Comparison of ENCODE assay signal across 22 cellular contexts in genomic region chr16:84131118-84131517, GRCh38. TPM values are rescaled to one million over a fixed set of nuclear protein-coding genes. Genes with fewer than 3 reads are reported as not detected.
A peak's percentile ranks its signal among the peaks of the same experiment; 100 is the strongest.
DNase-seq lines count a peak whose midpoint lies in the region; ATAC-seq and TF ChIP-seq lines count a peak whose summit lies in the region.
"Had no signal": no experiment of that assay in that cellular context is flagged by ENCODE, and none has a peak within 500 bp of the region (broad histone marks: within the 10 kb centered on the region; RNA-seq: fewer than 3 reads in every experiment).

No MANE protein-coding gene starts in this region.

- H3K4me3 ChIP-seq in left ventricle myocardium inferior (no peak overlapping the region), coronary artery (no peak overlapping the region)
- H3K4me3 ChIP-seq: BLaER1, GM12878, HAP-1 had no signal

- no peaks in the 10 kb centered on the region for H3K9me3 ChIP-seq in left ventricle myocardium inferior (replicated peaks)
- H3K9me3 ChIP-seq: BLaER1, HAP-1 had no signal

- peaks cover 35% of the 10 kb centered on the region for H3K36me3 ChIP-seq in left ventricle myocardium inferior

- peak overlapping the region in 4 of 6 donors; percentile 13 to 72 (median 58) for H3K27ac Mint-ChIP-seq in naive B cell
- H3K27ac Mint-ChIP-seq: B cell; CD4-positive, alpha-beta T cell; HFFc6 had no signal

- H3K36me3 Mint-ChIP-seq in naive B cell = peaks cover 7 to 13% of the 10 kb centered on the region in 2 donors

- DNase-seq in Right ventricle myocardium superior = no peak
- DNase-seq in left ventricle myocardium inferior = no peak
- DNase-seq in coronary artery (ENCODE audit: low spot score) = peak; percentile 40
- no peak for DNase-seq in naive B cell
- no peak for DNase-seq in SW 1271 (lab: John Stamatoyannopoulos, UW)
- no peak for DNase-seq in C1 segment of cervical spinal cord (lab: John Stamatoyannopoulos, UW)
- DNase-seq: CD4-positive, alpha-beta T cell; CD8-positive, alpha-beta memory T cell; DMS 273 treated with DMSO at 0.1 percent for 48 hours; DMS79; EL; GDM1; GOT3; HFFc6 had no signal

- no peak overlapping the region for H3K4me3 Mint-ChIP-seq in naive B cell
- H3K4me3 Mint-ChIP-seq: B cell; CD14-positive monocyte; CD4-positive, alpha-beta T cell; CD8-positive, alpha-beta memory T cell; HFFc6 had no signal

- H3K27ac ChIP-seq in left ventricle myocardium inferior (replicated peaks) = no peak overlapping the region
- no peak overlapping the region for H3K27ac ChIP-seq in coronary artery
- H3K27ac ChIP-seq: 22Rv1, BLaER1 had no signal

- H3K9me3 Mint-ChIP-seq in naive B cell = no peaks in the 10 kb centered on the region
- H3K9me3 Mint-ChIP-seq: CD14-positive monocyte; CD4-positive, alpha-beta T cell; CD8-positive, alpha-beta memory T cell; HFFc6 had no signal

- peaks cover 15 to 29% (median 16%) of the 10 kb centered on the region in 3 donors for H3K4me1 Mint-ChIP-seq in naive B cell

- ATAC-seq in Right ventricle myocardium superior (ENCODE audit: poor library complexity) = peak; percentile 54
- ATAC-seq in naive B cell (ENCODE audit: low read depth in 2 of 2) = no peak
- ATAC-seq in HG02610 (IDR thresholded peaks at IDR 0.05; ENCODE audit: unreplicated experiment) = no peak
- ATAC-seq: GM12878 had no signal

- H3K27me3 ChIP-seq in left ventricle myocardium inferior (ENCODE audit: low read depth) = no peaks in the 10 kb centered on the region
- H3K27me3 ChIP-seq: BLaER1 had no signal

- TF ChIP-seq CTCF in left ventricle myocardium inferior (IDR thresholded peaks at IDR 0.05; ENCODE audit: borderline replicate concordance) (no peak), coronary artery (IDR thresholded peaks at IDR 0.05) (no peak)

- H3K27me3 Mint-ChIP-seq in naive B cell = no peaks in the 10 kb centered on the region
- H3K27me3 Mint-ChIP-seq: B cell; CD4-positive, alpha-beta T cell had no signal

- no peaks in the 10 kb centered on the region for H3K4me1 ChIP-seq in left ventricle myocardium inferior

- intact Hi-C loops in Right ventricle myocardium superior (cut with DNase I) (no loop called here), left ventricle myocardium inferior (cut with micrococcal nuclease) (no loop called here)

RNA-seq across cellular contexts. Expression of gene HSDL1, which starts 13.9 kb away (rescaled TPM):
- 22.6 TPM for total RNA-seq in Right ventricle myocardium superior
- 23.8 TPM for total RNA-seq in left ventricle myocardium inferior
- 10 to 100 TPM in 5 of 6 donors, 1 to 10 TPM in 1; 3.5 to 15.5 (median 13.7) TPM for polyA plus RNA-seq in naive B cell (ENCODE audit: low read depth in 6 of 6)

RNA-seq across cellular contexts. Expression of gene DNAAF1, which starts 14.0 kb away (rescaled TPM):
- total RNA-seq in Right ventricle myocardium superior (not detected), left ventricle myocardium inferior (0.14 TPM)
- polyA plus RNA-seq in naive B cell (ENCODE audit: low read depth in 6 of 6) = under 1 TPM in 1 of 6 donors, not detected in 5; 0.43 TPM
- total RNA-seq: CD4-positive, alpha-beta T cell; GM12878; HFFc6 had no signal
- polyA plus RNA-seq: AG04450 had no signal

RNA-seq across cellular contexts. Expression of gene MBTPS1, which starts 14.4 kb away (rescaled TPM):
- 67.3 TPM for total RNA-seq in Right ventricle myocardium superior
- total RNA-seq in left ventricle myocardium inferior = 72.5 TPM
- 10 to 100 TPM; 37.6 to 56.5 (median 48.8) TPM for polyA plus RNA-seq in naive B cell (ENCODE audit: low read depth in 6 of 6)

RNA-seq across cellular contexts. Expression of gene TAF1C, which starts 55.7 kb away (rescaled TPM):
- 29.3 TPM for total RNA-seq in Right ventricle myocardium superior
- 29.0 TPM for total RNA-seq in left ventricle myocardium inferior
- 10 to 100 TPM in 1 of 6 donors, 1 to 10 TPM in 5; 4.8 to 11.6 (median 7.3) TPM for polyA plus RNA-seq in naive B cell (ENCODE audit: low read depth in 6 of 6)

RNA-seq across cellular contexts. Expression of gene ADAD2, which starts 59.8 kb away (rescaled TPM):
- 0.65 TPM for total RNA-seq in Right ventricle myocardium superior
- 0.52 TPM for total RNA-seq in left ventricle myocardium inferior
- under 1 TPM in 1 of 6 donors, not detected in 5; 0.17 TPM for polyA plus RNA-seq in naive B cell (ENCODE audit: low read depth in 6 of 6)
- total RNA-seq: B cell, HFFc6 had no signal
- polyA plus RNA-seq: AG04450; CD14-positive monocyte; CD8-positive, alpha-beta memory T cell had no signal
